Comparison of ENCODE assay signal across 2 cellular contexts in genomic region chr5:54309751-54310432, GRCh38.
TF ChIP-seq lines count a peak whose summit lies in the region.

No MANE protein-coding gene starts in this region.

TF ChIP-seq in HCT116, 20 proteins besides CTCF, POLR2A, EP300 and RAD21:
- TF ChIP-seq ELF1 (IDR thresholded peaks at IDR 0.05; ENCODE audit: borderline replicate concordance, low read depth) (no peak; the same call in 1 of the 2 replicates), TCF7L2 (IDR thresholded peaks at IDR 0.05; ENCODE audit: borderline replicate concordance, extremely low read depth, insufficient read depth, insufficient read length) (no peak), SIN3A (IDR thresholded peaks at IDR 0.05; ENCODE audit: low read depth) (no peak), YY1 (IDR thresholded peaks at IDR 0.05; ENCODE audit: extremely low read depth, insufficient replicate concordance, low read depth, low read length) (no peak), REST (IDR thresholded peaks at IDR 0.05; ENCODE audit: low read depth) (no peak), CBX3 (IDR thresholded peaks at IDR 0.05; ENCODE audit: low read depth) (no peak), SRF (IDR thresholded peaks at IDR 0.05; ENCODE audit: low read depth) (no peak), SP1 (IDR thresholded peaks at IDR 0.05; ENCODE audit: low read depth) (no peak), ATF3 (IDR thresholded peaks at IDR 0.05) (no peak), ZNF274 (IDR thresholded peaks at IDR 0.05; ENCODE audit: low read depth, low read length) (no peak), EZH2 (IDR thresholded peaks at IDR 0.05) (no peak), JUND (IDR thresholded peaks at IDR 0.05) (no peak), EZH2phosphoT487 (IDR thresholded peaks at IDR 0.05; ENCODE audit: borderline replicate concordance) (no peak), EGR1 (IDR thresholded peaks at IDR 0.05; ENCODE audit: low read depth) (no peak)

TF ChIP-seq in endothelial cell of umbilical vein, 7 proteins besides CTCF, POLR2A, EP300 and RAD21:
- no peak for TF ChIP-seq POLR2AphosphoS5 (IDR thresholded peaks at IDR 0.05; ENCODE audit: insufficient read depth, low read depth, low read length)
- TF ChIP-seq MAX (IDR thresholded peaks at IDR 0.05; ENCODE audit: insufficient read depth, insufficient read length) = no peak
- TF ChIP-seq GATA2 (IDR thresholded peaks at IDR 0.05; ENCODE audit: insufficient read depth, insufficient read length, low read depth, low read length) = no peak
- TF ChIP-seq JUN (IDR thresholded peaks at IDR 0.05; ENCODE audit: borderline replicate concordance, insufficient read depth, insufficient read length, low read depth) = no peak
- no peak for TF ChIP-seq FOS (IDR thresholded peaks at IDR 0.05; ENCODE audit: borderline replicate concordance, insufficient read depth, low read length)
- TF ChIP-seq EZH2 (IDR thresholded peaks at IDR 0.05; ENCODE audit: borderline replicate concordance, low read depth, low read length, severe bottlenecking) = no peak
- no peak for TF ChIP-seq MYC (IDR thresholded peaks at IDR 0.05; ENCODE audit: low read depth, low read length)
